Comparison of ENCODE assay signal across 1 cellular context in the genomic region with DNA sequence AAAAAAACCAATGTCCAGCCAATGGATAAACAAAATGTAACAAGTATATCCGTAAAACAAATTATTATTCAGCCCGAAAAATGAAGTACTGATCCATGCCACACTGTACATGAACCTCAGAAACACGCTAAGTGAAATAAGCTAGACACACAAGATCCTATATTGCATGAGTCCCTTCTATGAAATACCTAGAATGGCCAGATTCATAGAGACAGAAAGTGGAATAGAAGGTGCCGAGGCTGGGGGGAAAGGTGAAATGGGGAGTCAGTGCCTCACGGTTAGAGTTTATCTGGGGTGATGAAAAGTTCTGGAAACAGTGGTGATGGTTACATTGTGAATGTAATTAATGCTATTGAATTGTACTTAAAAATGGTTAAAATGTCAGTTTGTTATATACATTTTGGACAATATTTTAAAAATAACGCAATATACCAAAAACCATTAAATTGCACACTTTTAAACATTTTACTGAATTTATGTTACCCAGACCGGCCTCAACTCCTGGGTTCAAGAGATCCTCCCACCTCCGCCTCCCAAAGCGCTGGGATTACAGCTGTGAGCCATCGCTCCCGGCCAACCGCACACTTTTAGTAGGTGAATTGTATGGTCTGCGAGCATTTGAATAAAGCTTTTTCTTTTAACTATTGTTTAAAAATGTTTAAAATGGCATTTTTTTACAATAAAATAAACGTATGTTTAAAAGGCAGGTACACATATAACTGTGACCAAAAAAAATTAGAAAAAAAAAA.
TF ChIP-seq lines count a peak whose summit lies in the region.

No MANE protein-coding gene starts in this region.

TF ChIP-seq in SK-N-SH, 30 proteins besides CTCF, POLR2A, EP300 and RAD21 (continued from another document):
- TF ChIP-seq, protein P1, sequence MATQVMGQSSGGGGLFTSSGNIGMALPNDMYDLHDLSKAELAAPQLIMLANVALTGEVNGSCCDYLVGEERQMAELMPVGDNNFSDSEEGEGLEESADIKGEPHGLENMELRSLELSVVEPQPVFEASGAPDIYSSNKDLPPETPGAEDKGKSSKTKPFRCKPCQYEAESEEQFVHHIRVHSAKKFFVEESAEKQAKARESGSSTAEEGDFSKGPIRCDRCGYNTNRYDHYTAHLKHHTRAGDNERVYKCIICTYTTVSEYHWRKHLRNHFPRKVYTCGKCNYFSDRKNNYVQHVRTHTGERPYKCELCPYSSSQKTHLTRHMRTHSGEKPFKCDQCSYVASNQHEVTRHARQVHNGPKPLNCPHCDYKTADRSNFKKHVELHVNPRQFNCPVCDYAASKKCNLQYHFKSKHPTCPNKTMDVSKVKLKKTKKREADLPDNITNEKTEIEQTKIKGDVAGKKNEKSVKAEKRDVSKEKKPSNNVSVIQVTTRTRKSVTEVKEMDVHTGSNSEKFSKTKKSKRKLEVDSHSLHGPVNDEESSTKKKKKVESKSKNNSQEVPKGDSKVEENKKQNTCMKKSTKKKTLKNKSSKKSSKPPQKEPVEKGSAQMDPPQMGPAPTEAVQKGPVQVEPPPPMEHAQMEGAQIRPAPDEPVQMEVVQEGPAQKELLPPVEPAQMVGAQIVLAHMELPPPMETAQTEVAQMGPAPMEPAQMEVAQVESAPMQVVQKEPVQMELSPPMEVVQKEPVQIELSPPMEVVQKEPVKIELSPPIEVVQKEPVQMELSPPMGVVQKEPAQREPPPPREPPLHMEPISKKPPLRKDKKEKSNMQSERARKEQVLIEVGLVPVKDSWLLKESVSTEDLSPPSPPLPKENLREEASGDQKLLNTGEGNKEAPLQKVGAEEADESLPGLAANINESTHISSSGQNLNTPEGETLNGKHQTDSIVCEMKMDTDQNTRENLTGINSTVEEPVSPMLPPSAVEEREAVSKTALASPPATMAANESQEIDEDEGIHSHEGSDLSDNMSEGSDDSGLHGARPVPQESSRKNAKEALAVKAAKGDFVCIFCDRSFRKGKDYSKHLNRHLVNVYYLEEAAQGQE (IDR thresholded peaks at IDR 0.05; ENCODE audit: low read depth, low read length), result no peak
- TF ChIP-seq, protein P2, sequence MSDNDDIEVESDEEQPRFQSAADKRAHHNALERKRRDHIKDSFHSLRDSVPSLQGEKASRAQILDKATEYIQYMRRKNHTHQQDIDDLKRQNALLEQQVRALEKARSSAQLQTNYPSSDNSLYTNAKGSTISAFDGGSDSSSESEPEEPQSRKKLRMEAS (IDR thresholded peaks at IDR 0.05; ENCODE audit: low read depth), result no peak
- TF ChIP-seq, protein P3, sequence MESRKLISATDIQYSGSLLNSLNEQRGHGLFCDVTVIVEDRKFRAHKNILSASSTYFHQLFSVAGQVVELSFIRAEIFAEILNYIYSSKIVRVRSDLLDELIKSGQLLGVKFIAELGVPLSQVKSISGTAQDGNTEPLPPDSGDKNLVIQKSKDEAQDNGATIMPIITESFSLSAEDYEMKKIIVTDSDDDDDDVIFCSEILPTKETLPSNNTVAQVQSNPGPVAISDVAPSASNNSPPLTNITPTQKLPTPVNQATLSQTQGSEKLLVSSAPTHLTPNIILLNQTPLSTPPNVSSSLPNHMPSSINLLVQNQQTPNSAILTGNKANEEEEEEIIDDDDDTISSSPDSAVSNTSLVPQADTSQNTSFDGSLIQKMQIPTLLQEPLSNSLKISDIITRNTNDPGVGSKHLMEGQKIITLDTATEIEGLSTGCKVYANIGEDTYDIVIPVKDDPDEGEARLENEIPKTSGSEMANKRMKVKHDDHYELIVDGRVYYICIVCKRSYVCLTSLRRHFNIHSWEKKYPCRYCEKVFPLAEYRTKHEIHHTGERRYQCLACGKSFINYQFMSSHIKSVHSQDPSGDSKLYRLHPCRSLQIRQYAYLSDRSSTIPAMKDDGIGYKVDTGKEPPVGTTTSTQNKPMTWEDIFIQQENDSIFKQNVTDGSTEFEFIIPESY (IDR thresholded peaks at IDR 0.05; ENCODE audit: borderline replicate concordance, low read depth), result no peak
- TF ChIP-seq RXRA (IDR thresholded peaks at IDR 0.05; ENCODE audit: borderline replicate concordance, low read depth), result no peak
- no peak for TF ChIP-seq TAF1 (IDR thresholded peaks at IDR 0.05; ENCODE audit: borderline replicate concordance, low read depth, low read length)
- TF ChIP-seq, protein P4, sequence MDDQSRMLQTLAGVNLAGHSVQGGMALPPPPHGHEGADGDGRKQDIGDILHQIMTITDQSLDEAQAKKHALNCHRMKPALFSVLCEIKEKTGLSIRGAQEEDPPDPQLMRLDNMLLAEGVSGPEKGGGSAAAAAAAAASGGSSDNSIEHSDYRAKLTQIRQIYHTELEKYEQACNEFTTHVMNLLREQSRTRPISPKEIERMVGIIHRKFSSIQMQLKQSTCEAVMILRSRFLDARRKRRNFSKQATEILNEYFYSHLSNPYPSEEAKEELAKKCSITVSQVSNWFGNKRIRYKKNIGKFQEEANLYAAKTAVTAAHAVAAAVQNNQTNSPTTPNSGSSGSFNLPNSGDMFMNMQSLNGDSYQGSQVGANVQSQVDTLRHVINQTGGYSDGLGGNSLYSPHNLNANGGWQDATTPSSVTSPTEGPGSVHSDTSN (IDR thresholded peaks at IDR 0.05), result no peak
- TF ChIP-seq MXI1 (IDR thresholded peaks at IDR 0.05; ENCODE audit: low read depth, low read length), result no peak
- TF ChIP-seq EZH2phosphoT487 (IDR thresholded peaks at IDR 0.05; ENCODE audit: borderline replicate concordance, low read depth), result no peak
- no peak for TF ChIP-seq GABPA (IDR thresholded peaks at IDR 0.05; ENCODE audit: low read depth)
- TF ChIP-seq YY1 (IDR thresholded peaks at IDR 0.05; ENCODE audit: low read depth), result no peak
- TF ChIP-seq RCOR1 (IDR thresholded peaks at IDR 0.05; ENCODE audit: low read length), result no peak
- no peak for TF ChIP-seq FOXM1 (IDR thresholded peaks at IDR 0.05; ENCODE audit: low read depth)
- TF ChIP-seq, protein P5, sequence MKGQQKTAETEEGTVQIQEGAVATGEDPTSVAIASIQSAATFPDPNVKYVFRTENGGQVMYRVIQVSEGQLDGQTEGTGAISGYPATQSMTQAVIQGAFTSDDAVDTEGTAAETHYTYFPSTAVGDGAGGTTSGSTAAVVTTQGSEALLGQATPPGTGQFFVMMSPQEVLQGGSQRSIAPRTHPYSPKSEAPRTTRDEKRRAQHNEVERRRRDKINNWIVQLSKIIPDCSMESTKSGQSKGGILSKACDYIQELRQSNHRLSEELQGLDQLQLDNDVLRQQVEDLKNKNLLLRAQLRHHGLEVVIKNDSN (IDR thresholded peaks at IDR 0.05; ENCODE audit: borderline replicate concordance, low read depth), result no peak
TF ChIP-seq in SK-N-SH: peak in this region for 0.
